Comparison of ENCODE assay signal across 24 cellular contexts in genomic region chr2:41068740-41069139, GRCh38.
"Had no signal": no experiment of that assay in that cellular context is flagged by ENCODE, and none has a peak within 500 bp of the region (broad histone marks: within the 10 kb centered on the region; RNA-seq: fewer than 3 reads in every experiment).

No MANE protein-coding gene starts in this region.

- ATAC-seq: effector memory CD8-positive, alpha-beta T cell; gastroesophageal sphincter; left cardiac atrium; right cardiac atrium; stimulated activated naive B cell treated with anti-CD40 and anti-IgM and Interleukin-4, amounts not matched to agents 10 μg/mL and 1 μg/mL and 100 μg/mL, for 72 hours; WTC11 had no signal

- DNase-seq: activated CD4-positive, alpha-beta memory T cell treated with anti-CD3 and anti-CD28 coated beads, Interleukin-2, amount 10 ng/mL, durations not matched to agents 7 days and 5 days; activated CD4-positive, alpha-beta T cell treated with anti-CD3 and anti-CD28 coated beads for 1 hour; activated CD4-positive, alpha-beta T cell treated with anti-CD3 and anti-CD28 coated beads, Interleukin-2, amount 10 ng/mL, durations not matched to agents 7 days and 5 days; activated CD8-positive, alpha-beta memory T cell treated with anti-CD3 and anti-CD28 coated beads, Interleukin-2, amount 50 U/mL, for 48 hours; activated gamma-delta T cell; activated naive CD4-positive, alpha-beta T cell treated with anti-CD3 and anti-CD28 coated beads, Interleukin-2, amount 10 ng/mL, durations not matched to agents 7 days and 5 days; activated naive CD8-positive, alpha-beta T cell treated with anti-CD3 and anti-CD28 coated beads, Interleukin-2, amount 10 ng/mL, durations not matched to agents 7 days and 5 days; activated T-cell treated with anti-CD3 and anti-CD28 coated beads, Interleukin-2, amount 50 U/mL, for 24 hours; brain microvascular endothelial cell; caudate nucleus; cortex of kidney; effector memory CD8-positive, alpha-beta T cell; left cardiac atrium; mammary epithelial cell; posterior cingulate gyrus; right cardiac atrium; stimulated activated CD4-positive, alpha-beta T cell treated with anti-CD3 and anti-CD28 coated beads, Interleukin-15, amount 100 ng/mL, for 24 hours; stimulated activated CD4-positive, alpha-beta T cell treated with anti-CD3 and anti-CD28 coated beads, Interleukin-2, amount 100 ng/mL, for 24 hours; stimulated activated naive B cell treated with anti-CD40 and anti-IgM and Interleukin-4, amounts not matched to agents 10 μg/mL and 1 μg/mL and 100 μg/mL, for 72 hours; stomach; thyroid gland; upper lobe of left lung had no signal
